ENCODE assay signal across 13 cellular contexts in the genomic region with DNA sequence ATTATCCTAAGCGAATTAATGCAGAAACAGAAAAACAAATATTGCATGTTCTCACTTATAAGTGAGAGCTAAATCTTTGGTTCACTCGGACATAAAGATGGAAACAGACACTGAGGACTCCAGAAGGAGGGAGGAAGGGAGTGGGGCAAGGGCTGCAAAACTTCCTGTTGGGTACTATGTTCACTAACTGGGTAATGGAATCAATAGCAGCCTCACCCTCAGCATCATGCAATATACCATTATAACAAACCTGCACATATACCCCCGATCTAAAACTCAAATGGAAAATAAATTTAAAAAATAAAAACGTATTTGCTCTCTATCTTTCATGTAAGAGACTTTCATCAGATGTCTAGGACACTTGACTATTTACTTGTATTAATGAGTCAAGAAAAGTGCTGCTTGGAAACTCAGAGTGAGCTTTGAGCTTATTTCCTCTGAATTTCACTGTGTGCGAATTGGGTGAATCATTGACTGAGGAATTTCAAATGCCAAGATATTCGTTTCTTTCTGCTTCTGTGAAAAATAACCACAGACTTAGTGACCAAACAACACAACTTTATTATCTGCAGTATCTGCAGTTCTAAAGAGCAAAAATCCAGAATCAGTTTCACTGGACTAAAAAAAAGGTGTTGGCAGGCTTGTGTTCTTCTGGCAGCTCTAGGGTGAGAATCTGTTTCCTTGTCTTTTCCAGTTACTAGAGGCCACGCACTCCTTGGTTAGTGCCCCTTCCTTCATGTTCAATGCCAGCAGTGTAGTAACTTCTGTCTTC. TPM values are rescaled to one million over a fixed set of nuclear protein-coding genes. Genes with fewer than 3 reads are reported as not detected.
DNase-seq lines count a peak whose midpoint lies in the region; ATAC-seq and TF ChIP-seq lines count a peak whose summit lies in the region.
"Had no signal": no experiment of that assay in that cellular context is flagged by ENCODE, and none has a peak within 500 bp of the region (broad histone marks: within the 10 kb centered on the region; RNA-seq: fewer than 3 reads in every experiment).

No MANE protein-coding gene starts in this region.

- H3K9ac ChIP-seq in fibroblast of lung (ENCODE audit: insufficient read depth, low read length) = no peak overlapping the region

- peaks cover 9% of the 10 kb centered on the region for H3K4me1 ChIP-seq in fibroblast of lung (ENCODE audit: control insufficient read depth, extremely low read depth, insufficient read depth, low read length)
- no peaks in the 10 kb centered on the region for H3K4me1 ChIP-seq in effector memory CD4-positive, alpha-beta T cell (ENCODE audit: control insufficient read depth, insufficient read depth, low read length, poor library complexity, severe bottlenecking)

- H3K79me2 ChIP-seq in fibroblast of lung (ENCODE audit: control insufficient read depth, insufficient read depth, low read length) = no peaks in the 10 kb centered on the region

- no peak overlapping the region for H3K27ac ChIP-seq in fibroblast of lung (ENCODE audit: insufficient read depth, low read length)
- H3K27ac ChIP-seq in effector memory CD4-positive, alpha-beta T cell (ENCODE audit: insufficient read depth, low read length, poor library complexity, severe bottlenecking) = no peak overlapping the region

- CTCF ChIA-PET in BJ (lab: Yijun Ruan, JAX) = interaction anchor here (0.6 to 2.0 kb wide), 4 partner anchors 10 to 366 kb away, joined by 3 to 9 read pairs (median 4); no protein-coding TSS in a partner anchor

- H3K27me3 ChIP-seq in BJ (ENCODE audit: control insufficient read depth, insufficient read depth, low read length) (no peaks in the 10 kb centered on the region), fibroblast of lung (ENCODE audit: control insufficient read depth, insufficient read depth, low read length) (no peaks in the 10 kb centered on the region)
- peaks cover 4% of the 10 kb centered on the region for H3K27me3 ChIP-seq in effector memory CD4-positive, alpha-beta T cell (replicated peaks; ENCODE audit: control insufficient read depth, insufficient read depth, low read length, poor library complexity, severe bottlenecking)

- H3K36me3 ChIP-seq in BJ (ENCODE audit: control insufficient read depth, insufficient read depth, low read length) (no peaks in the 10 kb centered on the region), fibroblast of lung (ENCODE audit: control insufficient read depth, insufficient read depth, low read length) (no peaks in the 10 kb centered on the region)
- no peaks in the 10 kb centered on the region for H3K36me3 ChIP-seq in effector memory CD4-positive, alpha-beta T cell (ENCODE audit: control insufficient read depth, insufficient read depth, low read length)

- H3K4me2 ChIP-seq in fibroblast of lung (ENCODE audit: extremely low read depth, insufficient read depth, low read length) = peak overlapping the region; percentile 11

- H2AFZ ChIP-seq in fibroblast of lung (ENCODE audit: low read length) = peak overlapping the region; percentile 42

- TF ChIP-seq CTCF in BJ (IDR thresholded peaks at IDR 0.05; ENCODE audit: insufficient read depth, low read depth, low read length) (no peak), fibroblast of lung (conservative IDR thresholded peaks at IDR 0.05 in 1 of 2, IDR thresholded peaks at IDR 0.05 in 1 of 2; ENCODE audit: low read depth in 1 of 2, low read length in 2 of 2) (no peak)

- no peaks in the 10 kb centered on the region for H4K20me1 ChIP-seq in fibroblast of lung (ENCODE audit: control insufficient read depth, extremely low read depth, insufficient read depth, low read length)

- H3K9me3 ChIP-seq in fibroblast of lung (ENCODE audit: control insufficient read depth, insufficient read depth, low read depth, low read length) = no peaks in the 10 kb centered on the region
- no peaks in the 10 kb centered on the region for H3K9me3 ChIP-seq in effector memory CD4-positive, alpha-beta T cell (ENCODE audit: control insufficient read depth, low read length)

- no peak overlapping the region for H3K4me3 ChIP-seq in BJ (ENCODE audit: low read depth, low read length)
- no peak overlapping the region for H3K4me3 ChIP-seq in fibroblast of lung (replicated peaks in 1 of 4; ENCODE audit: control extremely low read depth in 1 of 4, insufficient read depth in 1 of 4, low read depth in 3 of 4, low read length in 4 of 4)
- H3K4me3 ChIP-seq in effector memory CD4-positive, alpha-beta T cell (ENCODE audit: insufficient read depth, low read depth, low read length, poor library complexity, severe bottlenecking) = no peak overlapping the region

- ATAC-seq in stimulated activated naive CD8-positive, alpha-beta T cell treated with anti-CD3 and anti-CD28 coated beads, Interleukin-15, Interleukin-2, amounts not matched to agents 100 U/mL and 50 U/mL, for 24 hours = no peak

- DNase-seq in BJ (ENCODE audit: low read depth) = peak; percentile 79
- DNase-seq in NCI-H226 = peak; percentile 74
- DNase-seq in fibroblast of lung (ENCODE audit: low read depth in 2 of 2) = peak; percentile 74 to 92
- peak; percentile 51 for DNase-seq in non-pigmented ciliary epithelial cell (ENCODE audit: low read depth)
- no peak for DNase-seq in effector memory CD4-positive, alpha-beta T cell
- DNase-seq in stimulated activated naive CD8-positive, alpha-beta T cell treated with anti-CD3 and anti-CD28 coated beads, Interleukin-15, Interleukin-2, amounts not matched to agents 100 U/mL and 50 U/mL, for 24 hours = no peak
- no peak for DNase-seq in NCI-H128 (lab: John Stamatoyannopoulos, UW; ENCODE audit: unreplicated experiment)
- no peak for DNase-seq in DMS153 (lab: John Stamatoyannopoulos, UW)
- DNase-seq: activated T-cell treated with anti-CD3 and anti-CD28 coated beads for 4 hours, COR-L47, MM.1S, nucleus accumbens, T-helper 9 cell had no signal

- POLR2A ChIA-PET in BJ (lab: Charles Lee) = interaction anchor here (0.7 kb wide), 2 partner anchors 14 to 244 kb away, joined by 3 read pairs; no protein-coding TSS in a partner anchor

RNA-seq across cellular contexts. Expression of gene TM4SF18, which starts 18.4 kb away (rescaled TPM):
- 0.11 and 0.29 TPM in 2 replicates for polyA plus RNA-seq in BJ (2011; rRNA removed)
- polyA minus RNA-seq in BJ (2011; rRNA and poly(A)+ RNA removed) = not detected in 2 replicates
- not detected in 2 replicates for total RNA-seq in fibroblast of lung
- polyA plus RNA-seq in fibroblast of lung = not detected in 2 replicates
- not detected in 2 replicates for polyA plus RNA-seq in fibroblast of lung (2012)
- not detected in 2 replicates for polyA minus RNA-seq in fibroblast of lung (ENCODE audit: low replicate concordance)

Comparison
In these comparisons a context has a peak if more than half of its experiments do, and no peak if none do; other contexts are left out.
1. DNase-seq: peak in BJ (single experiment), NCI-H226 (single experiment), fibroblast of lung (2 of 2) and non-pigmented ciliary epithelial cell (single experiment); none in effector memory CD4-positive, alpha-beta T cell (0 of 3), stimulated activated naive CD8-positive, alpha-beta T cell treated with anti-CD3 and anti-CD28 coated beads, Interleukin-15, Interleukin-2, amounts not matched to agents 100 U/mL and 50 U/mL, for 24 hours (single experiment), NCI-H128 (single experiment) and DMS153 (single experiment).